In the genomic region with DNA sequence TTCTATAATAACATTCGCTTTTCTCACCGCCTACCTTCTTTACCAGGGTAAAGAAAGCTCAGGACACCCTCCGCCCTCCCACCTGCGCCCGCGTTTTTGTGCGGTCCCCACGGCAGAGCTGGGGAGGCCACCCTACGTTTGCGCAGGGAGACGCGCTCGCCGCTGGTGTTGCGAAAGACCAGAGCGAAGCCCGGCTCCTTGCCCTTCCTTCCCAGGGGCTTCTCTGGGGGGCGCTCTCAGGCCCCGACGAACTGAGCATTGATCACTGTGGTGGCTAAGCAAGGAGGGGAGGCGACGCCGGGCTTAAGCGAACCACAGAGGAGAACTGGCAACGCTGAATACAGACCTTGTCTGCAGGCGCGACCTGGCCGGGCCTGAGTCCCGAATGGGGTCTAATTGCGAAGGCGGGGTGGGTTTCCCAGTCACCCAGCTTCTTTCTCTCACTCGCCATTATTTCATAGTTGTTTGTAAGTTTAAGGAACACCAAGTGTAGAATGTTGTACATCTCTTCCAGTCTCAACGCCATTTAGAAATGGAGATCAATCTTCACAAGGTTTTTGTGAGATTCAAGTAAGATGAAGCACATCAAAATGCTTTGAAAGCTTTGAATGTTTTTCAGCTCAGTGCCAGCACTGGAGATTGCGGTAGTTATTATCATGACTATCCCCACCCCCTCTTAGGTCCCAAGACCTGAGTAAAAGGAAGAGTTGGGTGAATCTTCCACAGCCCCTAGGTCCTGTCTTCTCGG, we compare ENCODE assay signal across 17 cellular contexts. TPM values are rescaled to one million over a fixed set of nuclear protein-coding genes. Genes with fewer than 3 reads are reported as not detected.
DNase-seq lines count a peak whose midpoint lies in the region; ATAC-seq and TF ChIP-seq lines count a peak whose summit lies in the region.
"Had no signal": no experiment of that assay in that cellular context is flagged by ENCODE, and none has a peak within 500 bp of the region (broad histone marks: within the 10 kb centered on the region; RNA-seq: fewer than 3 reads in every experiment).

No MANE protein-coding gene starts in this region.

- TF ChIP-seq POLR2A in suprapubic skin (IDR thresholded peaks at IDR 0.05) (no peak), tibial nerve (IDR thresholded peaks at IDR 0.05) (no peak)

- peaks cover 73% of the 10 kb centered on the region for H3K27me3 Mint-ChIP-seq in activated CD4-positive, alpha-beta T cell treated with anti-CD3 and anti-CD28 coated beads, Interleukin-2, amount 10 ng/mL, durations not matched to agents 7 days and 5 days
- peaks cover 61% of the 10 kb centered on the region for H3K27me3 Mint-ChIP-seq in activated T-helper 1 cell treated with anti-CD3 and anti-CD28 coated beads, Interleukin-12 subunit alpha, Interleukin-12 subunit beta, Interleukin-2, Interleukin-4 antibody, amounts not matched to agents 30 ng/mL and 10 ng/mL and 1 ng/mL, durations not matched to agents 14 hours and 24 hours and 36 hours (ENCODE audit: insufficient read depth)

- H3K4me1 Mint-ChIP-seq in activated CD4-positive, alpha-beta T cell treated with anti-CD3 and anti-CD28 coated beads, Interleukin-2, amount 10 ng/mL, durations not matched to agents 7 days and 5 days, result peaks cover 5% of the 10 kb centered on the region
- no peaks in the 10 kb centered on the region for H3K4me1 Mint-ChIP-seq in activated T-helper 1 cell treated with anti-CD3 and anti-CD28 coated beads, Interleukin-12 subunit alpha, Interleukin-12 subunit beta, Interleukin-2, Interleukin-4 antibody, amounts not matched to agents 30 ng/mL and 10 ng/mL and 1 ng/mL, durations not matched to agents 14 hours and 24 hours and 36 hours (ENCODE audit: low read depth)

- H3K4me3 ChIP-seq in left lung (peak overlapping the region; percentile 11 to 38), suprapubic skin (peak overlapping the region; percentile 44), tibial nerve (no peak overlapping the region)
- H3K4me3 ChIP-seq: testis had no signal

- intact Hi-C loops in activated T-helper 1 cell treated with anti-CD3 and anti-CD28 coated beads, Interleukin-12 subunit alpha, Interleukin-12 subunit beta, Interleukin-2, Interleukin-4 antibody, amounts not matched to agents 30 ng/mL and 10 ng/mL and 1 ng/mL, durations not matched to agents 14 hours and 24 hours and 36 hours (cut with micrococcal nuclease), result loop anchor here (2.0 kb wide), 1 partner anchor 61 kb away; a partner anchor contains a TSS
- intact Hi-C loops in left lung (cut with DNase I), result no loop called here

- 8% methylated on average over 22 of the region's 35 CpGs for WGBS in suprapubic skin
- 4 to 9% methylated on average over 35 of the region's 35 CpGs for WGBS in tibial nerve, 2 donors

- H3K27ac ChIP-seq in left lung (peak overlapping the region; percentile 78 to 94), suprapubic skin (no peak overlapping the region), RWPE1 (no peak overlapping the region), tibial nerve (no peak overlapping the region)
- H3K27ac ChIP-seq: testis had no signal

- peaks cover 3% of the 10 kb centered on the region for H3K36me3 Mint-ChIP-seq in activated CD4-positive, alpha-beta T cell treated with anti-CD3 and anti-CD28 coated beads, Interleukin-2, amount 10 ng/mL, durations not matched to agents 7 days and 5 days (ENCODE audit: low read depth)
- H3K36me3 Mint-ChIP-seq in activated T-helper 1 cell treated with anti-CD3 and anti-CD28 coated beads, Interleukin-12 subunit alpha, Interleukin-12 subunit beta, Interleukin-2, Interleukin-4 antibody, amounts not matched to agents 30 ng/mL and 10 ng/mL and 1 ng/mL, durations not matched to agents 14 hours and 24 hours and 36 hours (ENCODE audit: low read depth), result peaks cover 2% of the 10 kb centered on the region

- TF ChIP-seq CTCF in left lung (IDR thresholded peaks at IDR 0.05) (no peak), suprapubic skin (IDR thresholded peaks at IDR 0.05) (no peak), RWPE1 (conservative IDR thresholded peaks at IDR 0.05; ENCODE audit: low read depth) (no peak), tibial nerve (IDR thresholded peaks at IDR 0.05) (no peak)

- H3K9me3 ChIP-seq in left lung (no peaks in the 10 kb centered on the region), suprapubic skin (no peaks in the 10 kb centered on the region), tibial nerve (no peaks in the 10 kb centered on the region)
- H3K9me3 ChIP-seq: testis had no signal

- H3K27me3 ChIP-seq in left lung, result peaks cover 92 to 100% of the 10 kb centered on the region in 2 donors
- peaks cover 100% of the 10 kb centered on the region for H3K27me3 ChIP-seq in suprapubic skin
- peaks cover 4 to 98% of the 10 kb centered on the region in 2 donors for H3K27me3 ChIP-seq in tibial nerve

- DNase-seq in activated CD4-positive, alpha-beta T cell treated with anti-CD3 and anti-CD28 coated beads, Interleukin-2, amount 10 ng/mL, durations not matched to agents 7 days and 5 days, result no peak
- no peak for DNase-seq in activated CD4-positive, alpha-beta T cell treated with anti-CD3 and anti-CD28 coated beads, Interleukin-2, amount 50 U/mL, for 1 hour
- no peak for DNase-seq in activated T-helper 1 cell treated with anti-CD3 and anti-CD28 coated beads, Interleukin-12 subunit alpha, Interleukin-12 subunit beta, Interleukin-2, Interleukin-4 antibody, amounts not matched to agents 30 ng/mL and 10 ng/mL and 1 ng/mL, durations not matched to agents 14 hours and 24 hours and 36 hours (ENCODE audit: low spot score)
- DNase-seq in left lung, result peak in 1 of 2 donors; percentile 83
- DNase-seq in suprapubic skin (ENCODE audit: low spot score in 2 of 2), result no peak
- no peak for DNase-seq in RWPE1 (ENCODE audit: low spot score)
- no peak for DNase-seq in NK-92 (lab: John Stamatoyannopoulos, UW; ENCODE audit: unreplicated experiment)
- DNase-seq in tibial nerve (ENCODE audit: low spot score in 2 of 2), result no peak
- DNase-seq: activated CD4-positive, alpha-beta T cell treated with anti-CD3 and anti-CD28 coated beads for 1 hour; activated T-cell treated with anti-CD3 and anti-CD28 coated beads, Interleukin-2, amount 50 U/mL, for 1 hour; cerebellar nuclear complex; GF-D8; NCI-H82; testis had no signal

- no peak for TF ChIP-seq EP300 in suprapubic skin (IDR thresholded peaks at IDR 0.05)
- TF ChIP-seq EP300 in tibial nerve (IDR thresholded peaks at IDR 0.05), result no peak

- no peak for ATAC-seq in left lung

- CTCF ChIA-PET in activated CD4-positive, alpha-beta T cell treated with anti-CD3 and anti-CD28 coated beads, Interleukin-2, amount 10 ng/mL, durations not matched to agents 7 days and 5 days (lab: Charles Lee), result interaction anchor here (0.5 to 1.7 kb wide), 2 partner anchors 37 to 134 kb away, joined by 3 to 4 read pairs; no protein-coding TSS in a partner anchor
- CTCF ChIA-PET in RWPE1 (lab: Yijun Ruan, JAX), result interaction anchor here (0.6 to 1.4 kb wide), 4 partner anchors 34 to 642 kb away, joined by 4 to 6 read pairs (median 6); no protein-coding TSS in a partner anchor

- no peak overlapping the region for H3K4me3 Mint-ChIP-seq in activated CD4-positive, alpha-beta T cell treated with anti-CD3 and anti-CD28 coated beads, Interleukin-2, amount 10 ng/mL, durations not matched to agents 7 days and 5 days
- H3K4me3 Mint-ChIP-seq in activated T-helper 1 cell treated with anti-CD3 and anti-CD28 coated beads, Interleukin-12 subunit alpha, Interleukin-12 subunit beta, Interleukin-2, Interleukin-4 antibody, amounts not matched to agents 30 ng/mL and 10 ng/mL and 1 ng/mL, durations not matched to agents 14 hours and 24 hours and 36 hours, result no peak overlapping the region

- POLR2A ChIA-PET in activated CD4-positive, alpha-beta T cell treated with anti-CD3 and anti-CD28 coated beads, Interleukin-2, amount 10 ng/mL, durations not matched to agents 7 days and 5 days (lab: Charles Lee), result no interaction called here
- POLR2A ChIA-PET in RWPE1 (lab: Yijun Ruan, JAX; ENCODE audit: low non-redundant PET), result no interaction called here

- peaks cover 2% of the 10 kb centered on the region for H3K9me3 Mint-ChIP-seq in activated CD4-positive, alpha-beta T cell treated with anti-CD3 and anti-CD28 coated beads, Interleukin-2, amount 10 ng/mL, durations not matched to agents 7 days and 5 days
- no peaks in the 10 kb centered on the region for H3K9me3 Mint-ChIP-seq in activated T-helper 1 cell treated with anti-CD3 and anti-CD28 coated beads, Interleukin-12 subunit alpha, Interleukin-12 subunit beta, Interleukin-2, Interleukin-4 antibody, amounts not matched to agents 30 ng/mL and 10 ng/mL and 1 ng/mL, durations not matched to agents 14 hours and 24 hours and 36 hours

- H3K36me3 ChIP-seq in left lung (no peaks in the 10 kb centered on the region), suprapubic skin (no peaks in the 10 kb centered on the region), tibial nerve (no peaks in the 10 kb centered on the region)

- peaks cover 6 to 19% of the 10 kb centered on the region in 2 donors for H3K4me1 ChIP-seq in left lung
- H3K4me1 ChIP-seq in suprapubic skin, result peaks cover 71% of the 10 kb centered on the region
- H3K4me1 ChIP-seq in tibial nerve, result peaks cover 0 to 87% (median 31%) of the 10 kb centered on the region in 4 donors

- peak overlapping the region; percentile 36 for H3K27ac Mint-ChIP-seq in activated CD4-positive, alpha-beta T cell treated with anti-CD3 and anti-CD28 coated beads, Interleukin-2, amount 10 ng/mL, durations not matched to agents 7 days and 5 days
- H3K27ac Mint-ChIP-seq in activated T-helper 1 cell treated with anti-CD3 and anti-CD28 coated beads, Interleukin-12 subunit alpha, Interleukin-12 subunit beta, Interleukin-2, Interleukin-4 antibody, amounts not matched to agents 30 ng/mL and 10 ng/mL and 1 ng/mL, durations not matched to agents 14 hours and 24 hours and 36 hours, result peak overlapping the region; percentile 49
- H3K27ac Mint-ChIP-seq: progenitor cell of endocrine pancreas had no signal

RNA-seq across cellular contexts. Expression of a gene that starts 1.7 kb away (rescaled TPM):
- total RNA-seq in activated CD4-positive, alpha-beta T cell treated with anti-CD3 and anti-CD28 coated beads, Interleukin-2, amount 10 ng/mL, durations not matched to agents 7 days and 5 days, result not detected
- not detected in 2 replicates for total RNA-seq in activated T-helper 1 cell treated with anti-CD3 and anti-CD28 coated beads, Interleukin-12 subunit alpha, Interleukin-12 subunit beta, Interleukin-2, Interleukin-4 antibody, amounts not matched to agents 30 ng/mL and 10 ng/mL and 1 ng/mL, durations not matched to agents 14 hours and 24 hours and 36 hours
- total RNA-seq in left lung (100 to 1,000 TPM; 133 to 251 TPM), suprapubic skin (not detected), tibial nerve (not detected)
- total RNA-seq: mononuclear cell; progenitor cell of endocrine pancreas; T-helper 2 cell treated with Interferon-gamma antibody and Interleukin-4, amounts not matched to agents 100 ng/mL and 5 ng/mL, for 36 hours had no signal

Comparison
In these comparisons a context has a peak if more than half of its experiments do, and no peak if none do; other contexts are left out.
1. H3K27ac ChIP-seq: peak in left lung (2 of 2); none in suprapubic skin (single experiment), RWPE1 (single experiment) and tibial nerve (0 of 4).
2. H3K4me3 ChIP-seq: peak in left lung (2 of 2) and suprapubic skin (single experiment); none in tibial nerve (0 of 4).
3. RNA of a gene that starts 1.7 kb away (total RNA-seq): 133 to 251 TPM in left lung; not detected in activated CD4-positive, alpha-beta T cell treated with anti-CD3 and anti-CD28 coated beads, Interleukin-2, amount 10 ng/mL, durations not matched to agents 7 days and 5 days, not detected in activated T-helper 1 cell treated with anti-CD3 and anti-CD28 coated beads, Interleukin-12 subunit alpha, Interleukin-12 subunit beta, Interleukin-2, Interleukin-4 antibody, amounts not matched to agents 30 ng/mL and 10 ng/mL and 1 ng/mL, durations not matched to agents 14 hours and 24 hours and 36 hours, not detected in suprapubic skin and not detected in tibial nerve; every median in the first group is over 100 times any median in the second.